In genomic region chrX:40094900-40095587, GRCh38 we compare ENCODE assay signal across 8 cellular contexts. TPM values are rescaled to one million over a fixed set of nuclear protein-coding genes. Genes with fewer than 3 reads are reported as not detected.
DNase-seq lines count a peak whose midpoint lies in the region; ATAC-seq and TF ChIP-seq lines count a peak whose summit lies in the region.

No MANE protein-coding gene starts in this region.

- H3K9me3 ChIP-seq in Peyer's patch (no peaks in the 10 kb centered on the region), esophagus (ENCODE audit: control insufficient read depth in 2 of 2, insufficient read depth in 1 of 2, low read depth in 1 of 2, low read length in 1 of 2) (peaks cover 0 to 2% of the 10 kb centered on the region in 2 donors), trophoblast cell (ENCODE audit: insufficient read depth, low read depth, low read length) (no peaks in the 10 kb centered on the region)

- no peak overlapping the region for H3K23ac ChIP-seq in trophoblast cell (ENCODE audit: low read length)

- H3K27ac ChIP-seq in Peyer's patch: peak overlapping the region in 3 of 4 donors; percentile 91 to 98 (median 93)
- H3K27ac ChIP-seq in esophagus (ENCODE audit: low read depth in 2 of 2, low read length in 1 of 2): peak overlapping the region; percentile 59 to 89
- H3K27ac ChIP-seq in trophoblast cell (ENCODE audit: low read depth, low read length): no peak overlapping the region

- no peak overlapping the region for H4K91ac ChIP-seq in trophoblast cell (ENCODE audit: low read depth, low read length)

- 1 to 6% methylated on average over 33 to 34 of the region's 34 CpGs for WGBS in esophagus, 2 donors
- WGBS in trophoblast cell (ENCODE audit: extremely low coverage, insufficient coverage, insufficient read length): no CpG with 5 or more reads among the region's 34 CpGs

- no peak overlapping the region for H2BK5ac ChIP-seq in trophoblast cell (ENCODE audit: low read depth, low read length, poor library complexity)

- H2AFZ ChIP-seq in trophoblast cell (ENCODE audit: insufficient read depth, low read length, poor library complexity): no peak overlapping the region

- TF ChIP-seq POLR2A in Peyer's patch (IDR thresholded peaks at IDR 0.05): no peak

- H2BK120ac ChIP-seq in trophoblast cell (ENCODE audit: insufficient read depth, low read length, poor library complexity): no peak overlapping the region

- peaks cover 0 to 40% (median 0%) of the 10 kb centered on the region in 4 donors for H3K4me1 ChIP-seq in Peyer's patch
- H3K4me1 ChIP-seq in esophagus (ENCODE audit: control insufficient read depth in 2 of 2, insufficient read depth in 2 of 2, low read length in 1 of 2): peaks cover 3 to 11% of the 10 kb centered on the region in 2 donors
- peaks cover 19 to 29% of the 10 kb centered on the region in 2 experiments for H3K4me1 ChIP-seq in trophoblast cell (ENCODE audit: control insufficient read depth in 1 of 2, insufficient read depth in 2 of 2, low read length in 2 of 2)

- peaks cover 20% of the 10 kb centered on the region for H3K79me1 ChIP-seq in trophoblast cell (ENCODE audit: low read length)

- no peak overlapping the region for H2AK5ac ChIP-seq in trophoblast cell (ENCODE audit: low read length)

- no peak overlapping the region for H3K9ac ChIP-seq in trophoblast cell (ENCODE audit: low read length)

- H4K8ac ChIP-seq in trophoblast cell (ENCODE audit: low read depth, low read length): no peak overlapping the region

- H3K14ac ChIP-seq in trophoblast cell (ENCODE audit: low read length): no peak overlapping the region

- TF ChIP-seq CTCF in GM12864 (IDR thresholded peaks at IDR 0.05; ENCODE audit: low read depth, low read length, missing control alignments) (no peak), Peyer's patch (IDR thresholded peaks at IDR 0.05) (no peak)

- H3K4me3 ChIP-seq in GM12864 (ENCODE audit: low read depth, low read length) (peak overlapping the region; percentile 60), Peyer's patch (peak overlapping the region; percentile 67 to 81 (median 76)), esophagus (ENCODE audit: low read depth in 1 of 2, low read length in 2 of 2) (peak overlapping the region; percentile 55 to 66), trophoblast cell (ENCODE audit: low read depth, low read length) (peak overlapping the region; percentile 68)

- H3K4me2 ChIP-seq in trophoblast cell (ENCODE audit: low read length): peak overlapping the region; percentile 92

- no peaks in the 10 kb centered on the region for H3K27me3 ChIP-seq in Peyer's patch
- no peaks in the 10 kb centered on the region for H3K27me3 ChIP-seq in esophagus (ENCODE audit: control insufficient read depth in 1 of 2, insufficient read depth in 2 of 2, low read length in 2 of 2)
- no peaks in the 10 kb centered on the region for H3K27me3 ChIP-seq in trophoblast cell (ENCODE audit: insufficient read depth, low read length)

- H3K4ac ChIP-seq in trophoblast cell (ENCODE audit: low read depth, low read length): no peak overlapping the region

- DNase-seq in GM12864 (ENCODE audit: low read depth): no peak
- DNase-seq in Peyer's patch: no peak
- peak in 1 of 2 donors; percentile 26 for DNase-seq in trophoblast cell
- DNase-seq in NCI-H446 treated with DMSO at 0.1 percent for 48 hours (lab: John Stamatoyannopoulos, UW): no peak
- no peak for DNase-seq in GDM1 (lab: John Stamatoyannopoulos, UW)
- no peak for DNase-seq in activated CD8-positive, alpha-beta memory T cell treated with anti-CD3 and anti-CD28 coated beads for 24 hours

- H3K36me3 ChIP-seq in Peyer's patch: no peaks in the 10 kb centered on the region
- no peaks in the 10 kb centered on the region for H3K36me3 ChIP-seq in esophagus (ENCODE audit: control insufficient read depth in 2 of 2, insufficient read depth in 2 of 2, low read length in 1 of 2)
- H3K36me3 ChIP-seq in trophoblast cell (ENCODE audit: control insufficient read depth in 1 of 2, insufficient read depth in 2 of 2, low read length in 2 of 2): no peaks in the 10 kb centered on the region

- no peak for ATAC-seq in GM19397 (IDR thresholded peaks at IDR 0.05; ENCODE audit: unreplicated experiment)

- H3K18ac ChIP-seq in trophoblast cell (ENCODE audit: low read length): peak overlapping the region; percentile 3

- no peaks in the 10 kb centered on the region for H3K79me2 ChIP-seq in trophoblast cell (ENCODE audit: control insufficient read depth, insufficient read depth, low read length, poor library complexity)

- no peak overlapping the region for H2BK12ac ChIP-seq in trophoblast cell (ENCODE audit: low read length)

- no peak overlapping the region for H4K12ac ChIP-seq in trophoblast cell (ENCODE audit: low read depth, low read length)

RNA-seq across cellular contexts. Expression of gene BCOR, which starts 2.7 kb away (rescaled TPM):
- 10 to 100 TPM; 19.8 to 32.2 (median 26.0) TPM for total RNA-seq in Peyer's patch
- polyA plus RNA-seq in esophagus: 10 to 100 TPM in 1 of 2 donors, 1 to 10 TPM in 1; 9.6 to 10.7 TPM
- 5.9 and 6.1 TPM in 2 replicates for polyA plus RNA-seq in trophoblast cell (2013)
